Comparison of ENCODE assay signal across 33 cellular contexts in the genomic region with DNA sequence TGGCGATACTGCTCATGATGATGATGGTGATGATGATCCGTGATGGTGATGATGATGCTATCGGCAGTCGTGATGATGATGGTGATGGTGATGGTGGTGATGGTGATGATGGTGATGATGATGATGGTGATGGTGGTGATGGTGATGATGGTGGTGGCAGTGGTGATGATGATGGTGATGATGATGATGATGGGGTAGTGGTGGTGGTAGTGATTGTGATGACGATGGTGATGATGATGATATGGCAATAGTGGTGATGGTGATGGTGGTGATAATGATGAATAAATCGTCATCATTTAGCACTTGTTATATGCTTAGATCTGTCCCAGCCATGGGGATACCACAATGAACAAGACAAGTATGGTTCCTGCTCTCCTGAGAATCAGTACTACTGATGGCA. TPM values are rescaled to one million over a fixed set of nuclear protein-coding genes. Genes with fewer than 3 reads are reported as not detected.
"Had no signal": no experiment of that assay in that cellular context is flagged by ENCODE, and none has a peak within 500 bp of the region (broad histone marks: within the 10 kb centered on the region; RNA-seq: fewer than 3 reads in every experiment).

No MANE protein-coding gene starts in this region.

- H3K4me3 Mint-ChIP-seq: activated B cell treated with CpG ODN at 0.5 μM for 24 hours; activated CD8-positive, alpha-beta T cell treated with anti-CD3 and anti-CD28 coated beads for 36 hours; activated naive CD8-positive, alpha-beta T cell treated with anti-CD3 and anti-CD28 coated beads, Interleukin-2, amount 10 ng/mL, durations not matched to agents 7 days and 5 days; activated T-cell treated with anti-CD3 and anti-CD28 coated beads, Interleukin-2, amount 50 U/mL, for 4 hours; activated T-helper 17 cell treated with anti-CD3 and anti-CD28 coated beads, Interleukin-2, amount 50 U/mL, for 72 hours; central memory CD8-positive, alpha-beta T cell; dendritic cell treated with granulocyte-macrophage colony-stimulating factor and Interleukin-4, amounts not matched to agents 40 ng/mL and 50 ng/mL, for 4 days; endodermal cell; T-helper 17 cell; T-helper 2 cell treated with Interferon-gamma antibody and Interleukin-4, amounts not matched to agents 5 μg/mL and 100 μg/mL, for 36 hours had no signal

- H3K9me3 Mint-ChIP-seq: dendritic cell treated with granulocyte-macrophage colony-stimulating factor and Interleukin-4, amounts not matched to agents 40 ng/mL and 50 ng/mL, for 4 days; endodermal cell had no signal

- H3K4me1 Mint-ChIP-seq: activated B cell treated with CpG ODN at 0.5 μM for 24 hours; activated naive CD8-positive, alpha-beta T cell treated with anti-CD3 and anti-CD28 coated beads, Interleukin-2, amount 10 ng/mL, durations not matched to agents 7 days and 5 days; central memory CD8-positive, alpha-beta T cell; endodermal cell; T-helper 17 cell had no signal

- H3K4me3 ChIP-seq: ascending aorta, breast epithelium, coronary artery, dorsolateral prefrontal cortex, heart left ventricle had no signal

- H3K27ac ChIP-seq: ascending aorta, breast epithelium, coronary artery, dorsolateral prefrontal cortex, heart left ventricle, WERI-Rb-1 had no signal

- H3K27me3 ChIP-seq: ascending aorta, breast epithelium, heart left ventricle had no signal

- FAIRE-seq: frontal cortex had no signal

- DNase-seq: activated B cell treated with CpG ODN at 0.5 μM for 24 hours; activated CD4-positive, alpha-beta T cell treated with anti-CD3 and anti-CD28 coated beads for 48 hours; activated CD4-positive, alpha-beta T cell treated with anti-CD3 and anti-CD28 coated beads, Interleukin-2, amount 50 U/mL, for 1 hour; activated CD4-positive, alpha-beta T cell treated with anti-CD3 and anti-CD28 coated beads, Interleukin-2, amount 50 U/mL, for 48 hours; activated CD8-positive, alpha-beta memory T cell treated with anti-CD3 and anti-CD28 coated beads for 24 hours; activated CD8-positive, alpha-beta T cell treated with anti-CD3 and anti-CD28 coated beads for 36 hours; activated effector memory CD4-positive, alpha-beta T cell treated with Interleukin-2 at 50 U/mL for 16 hours; activated gamma-delta T cell treated with Interleukin-2 at 50 U/mL for 16 hours; activated naive CD4-positive, alpha-beta T cell treated with Interleukin-2 at 50 U/mL for 16 hours; activated naive CD8-positive, alpha-beta T cell treated with anti-CD3 and anti-CD28 coated beads, Interleukin-2, amount 10 ng/mL, durations not matched to agents 7 days and 5 days; activated T-cell treated with anti-CD3 and anti-CD28 coated beads, Interleukin-2, amount 50 U/mL, for 4 hours; dorsolateral prefrontal cortex; effector memory CD4-positive, alpha-beta T cell; endodermal cell; foreskin fibroblast; heart left ventricle; T-helper 1 cell; T-helper 17 cell; T1000; WERI-Rb-1 had no signal

- ATAC-seq: activated CD4-positive, CD25-positive, alpha-beta regulatory T cell treated with anti-CD3 and anti-CD28 coated beads, Interleukin-2, amount 50 U/mL, for 24 hours; activated CD8-positive, alpha-beta T cell treated with anti-CD3 and anti-CD28 coated beads for 36 hours; activated T-cell treated with anti-CD3 and anti-CD28 coated beads, Interleukin-2, amount 50 U/mL, for 4 hours; activated T-helper 17 cell treated with anti-CD3 and anti-CD28 coated beads, Interleukin-2, amount 50 U/mL, for 72 hours; esophagus mucosa; heart left ventricle; T-helper 17 cell had no signal

- H3K36me3 ChIP-seq: ascending aorta, breast epithelium, heart left ventricle, WERI-Rb-1 had no signal

- H3K36me3 Mint-ChIP-seq: activated naive CD4-positive, alpha-beta T cell treated with anti-CD3 and anti-CD28 coated beads, Interleukin-2, amount 50 U/mL, for 72 hours; activated naive CD8-positive, alpha-beta T cell treated with anti-CD3 and anti-CD28 coated beads, Interleukin-2, amount 10 ng/mL, durations not matched to agents 7 days and 5 days; brain had no signal

- H3K27me3 Mint-ChIP-seq: central memory CD8-positive, alpha-beta T cell; T-helper 17 cell had no signal

- H3K27ac Mint-ChIP-seq: activated B cell treated with CpG ODN at 0.5 μM for 24 hours; activated CD8-positive, alpha-beta T cell treated with anti-CD3 and anti-CD28 coated beads for 36 hours; activated naive CD4-positive, alpha-beta T cell treated with anti-CD3 and anti-CD28 coated beads, Interleukin-2, amount 50 U/mL, for 72 hours; activated naive CD8-positive, alpha-beta T cell treated with anti-CD3 and anti-CD28 coated beads, Interleukin-2, amount 10 ng/mL, durations not matched to agents 7 days and 5 days; activated T-helper 17 cell treated with anti-CD3 and anti-CD28 coated beads, Interleukin-2, amount 50 U/mL, for 72 hours; dendritic cell treated with granulocyte-macrophage colony-stimulating factor and Interleukin-4, amounts not matched to agents 40 ng/mL and 50 ng/mL, for 4 days; endodermal cell; T-helper 17 cell; T-helper 2 cell treated with Interferon-gamma antibody and Interleukin-4, amounts not matched to agents 5 μg/mL and 100 μg/mL, for 36 hours had no signal

- H3K4me1 ChIP-seq: ascending aorta, breast epithelium had no signal

- H3K9me3 ChIP-seq: ascending aorta, breast epithelium, heart left ventricle had no signal

RNA-seq across cellular contexts. Expression of a gene that starts 39.2 kb away (rescaled TPM):
- total RNA-seq: epithelial cell of proximal tubule had no signal
